Comparison of ENCODE assay signal across 11 cellular contexts in genomic region chr1:27655151-27655929, GRCh38. TPM values are rescaled to one million over a fixed set of nuclear protein-coding genes. Genes with fewer than 3 reads are reported as not detected.
DNase-seq lines count a peak whose midpoint lies in the region; ATAC-seq and TF ChIP-seq lines count a peak whose summit lies in the region.
"Had no signal": no experiment of that assay in that cellular context is flagged by ENCODE, and none has a peak within 500 bp of the region (broad histone marks: within the 10 kb centered on the region; RNA-seq: fewer than 3 reads in every experiment).

No MANE protein-coding gene starts in this region.

- intact Hi-C loops in HCT116 (cut with micrococcal nuclease) (no loop called here), ascending aorta (cut with DNase I) (no loop called here), left colon (cut with DNase I, micrococcal nuclease) (no loop called here)

- H3K9me3 ChIP-seq in BE2C: no peaks in the 10 kb centered on the region
- no peaks in the 10 kb centered on the region for H3K9me3 ChIP-seq in HCT116 (ENCODE audit: control insufficient read depth in 1 of 2, insufficient read depth in 1 of 2, low read depth in 1 of 2, low read length in 2 of 2)
- no peaks in the 10 kb centered on the region for H3K9me3 ChIP-seq in ascending aorta

- no peak for TF ChIP-seq POLR2A in HCT116 (IDR thresholded peaks at IDR 0.05; ENCODE audit: borderline replicate concordance, extremely low read depth, insufficient read depth, insufficient read length)

- H3K27ac Mint-ChIP-seq in mesothelial cell of epicardium: peak overlapping the region; percentile 72
- no peak overlapping the region for H3K27ac Mint-ChIP-seq in chondrocyte (ENCODE audit: unreplicated experiment)

- H3K4me1 ChIP-seq in BE2C (peaks cover 6% of the 10 kb centered on the region), HCT116 (ENCODE audit: control insufficient read depth in 1 of 2, insufficient read depth in 2 of 2, low read length in 2 of 2) (peaks cover 27 to 63% of the 10 kb centered on the region in 2 experiments), ascending aorta (peaks cover 0 to 19% of the 10 kb centered on the region in 2 donors)

- H3K4me3 ChIP-seq in BE2C (ENCODE audit: low read depth, low read length) (no peak overlapping the region), HCT116 (replicated peaks in 1 of 2; ENCODE audit: low read depth in 1 of 2, low read length in 2 of 2) (no peak overlapping the region), ascending aorta (no peak overlapping the region)

- H3K9me3 Mint-ChIP-seq in mesothelial cell of epicardium: no peaks in the 10 kb centered on the region
- H3K9me3 Mint-ChIP-seq in chondrocyte (ENCODE audit: low read depth): no peaks in the 10 kb centered on the region

- H3K4me3 Mint-ChIP-seq in mesothelial cell of epicardium (no peak overlapping the region), chondrocyte (ENCODE audit: unreplicated experiment) (no peak overlapping the region)

- no peaks in the 10 kb centered on the region for H4K20me1 ChIP-seq in HCT116 (ENCODE audit: insufficient read depth)

- H2AFZ ChIP-seq in HCT116 (ENCODE audit: low read depth, low read length, poor library complexity, severe bottlenecking): no peak overlapping the region

- H3K79me2 ChIP-seq in HCT116 (ENCODE audit: insufficient read depth, low read length): no peaks in the 10 kb centered on the region

- H3K36me3 Mint-ChIP-seq in mesothelial cell of epicardium (no peaks in the 10 kb centered on the region), chondrocyte (ENCODE audit: low read depth) (no peaks in the 10 kb centered on the region)

- peak; percentile 19 for DNase-seq in BE2C
- no peak for DNase-seq in HCT116 (ENCODE audit: low read depth, low spot score)
- no peak for DNase-seq in ascending aorta (ENCODE audit: low spot score in 2 of 2)
- no peak for DNase-seq in mesothelial cell of epicardium (ENCODE audit: low spot score in 2 of 2, unreplicated experiment in 2 of 2)
- no peak for DNase-seq in left colon
- no peak for DNase-seq in chondrocyte (ENCODE audit: low spot score)
- DNase-seq: activated CD4-positive, CD25-positive, alpha-beta regulatory T cell; amniotic stem cell; stimulated activated CD4-positive, alpha-beta T cell treated with anti-CD3 and anti-CD28 coated beads, Interleukin-2, amount 100 ng/mL, for 24 hours had no signal

- BruUV-seq in HCT116 (replicated peaks; lab: Mats Ljungman, UMichigan): no TSS peak

- RAD21 ChIA-PET in HCT116 (lab: Charles Lee; ENCODE audit: low non-redundant PET in 1 of 2, low total read pairs in 2 of 2, uncharacterized antibody in 2 of 2, unreplicated experiment in 2 of 2): no interaction called here

- H3K9me2 ChIP-seq in HCT116 (ENCODE audit: insufficient read depth): no peaks in the 10 kb centered on the region

- H3K4me1 Mint-ChIP-seq in mesothelial cell of epicardium (peaks cover 36% of the 10 kb centered on the region), chondrocyte (ENCODE audit: low read depth) (peaks cover 25% of the 10 kb centered on the region)

- H3K27me3 ChIP-seq in BE2C (no peaks in the 10 kb centered on the region), HCT116 (ENCODE audit: insufficient read depth, low read length) (no peaks in the 10 kb centered on the region), ascending aorta (no peaks in the 10 kb centered on the region)

- H3K27ac ChIP-seq in HCT116 (ENCODE audit: low read depth, low read length) (no peak overlapping the region), ascending aorta (peak overlapping the region; percentile 57 to 62)

- H3K27me3 Mint-ChIP-seq in mesothelial cell of epicardium (ENCODE audit: low read depth) (no peaks in the 10 kb centered on the region), chondrocyte (ENCODE audit: low read depth) (no peaks in the 10 kb centered on the region)

- CTCF ChIA-PET in HCT116 (lab: Charles Lee): no interaction called here

- POLR2A ChIA-PET in HCT116 (lab: Charles Lee): no interaction called here

- H3K4me2 ChIP-seq in HCT116 (ENCODE audit: low read length): peak overlapping the region; percentile 9; the same call in 1 of the 2 replicates

- TF ChIP-seq RAD21 in HCT116 (IDR thresholded peaks at IDR 0.05; ENCODE audit: low read depth): no peak

- no peak overlapping the region for H3K9ac ChIP-seq in HCT116 (ENCODE audit: low read length)

- H3K36me3 ChIP-seq in BE2C: no peaks in the 10 kb centered on the region
- H3K36me3 ChIP-seq in HCT116 (ENCODE audit: control insufficient read depth in 1 of 2, insufficient read depth in 2 of 2, low read length in 2 of 2): no peaks in the 10 kb centered on the region
- H3K36me3 ChIP-seq in ascending aorta: no peaks in the 10 kb centered on the region

- ATAC-seq in HCT116 (no peak), HG02798 (IDR thresholded peaks at IDR 0.05; ENCODE audit: poor library complexity, unreplicated experiment) (no peak), HG03565 (IDR thresholded peaks at IDR 0.05; ENCODE audit: unreplicated experiment) (no peak), left colon (no peak)

- TF ChIP-seq CTCF in BE2C (IDR thresholded peaks at IDR 0.05; ENCODE audit: low read depth, low read length) (no peak), HCT116 (IDR thresholded peaks at IDR 0.05 in 2 of 3, conservative IDR thresholded peaks at IDR 0.05 in 1 of 3; ENCODE audit: borderline replicate concordance in 1 of 3, insufficient read depth in 1 of 3, low read depth in 2 of 3, low read length in 2 of 3) (no peak), ascending aorta (IDR thresholded peaks at IDR 0.05) (no peak), mesothelial cell of epicardium (IDR thresholded peaks at IDR 0.05; ENCODE audit: unreplicated experiment) (no peak), chondrocyte (IDR thresholded peaks at IDR 0.05) (no peak)

TF ChIP-seq in HCT116, 20 proteins besides CTCF, POLR2A, EP300 and RAD21:
- TF ChIP-seq ATF3 (IDR thresholded peaks at IDR 0.05): no peak
- 0 out of 2 replicates have a peak, but pooled peaks have one; percentile 25 for TF ChIP-seq ZFX (IDR thresholded peaks at IDR 0.05)

RNA-seq across cellular contexts. Expression of gene IFI6, which starts 16.7 kb away (rescaled TPM):
- polyA plus RNA-seq in BE2C (2012; ENCODE audit: insufficient read depth, insufficient read length, low read depth): 19.9 TPM
- 14.8 TPM for total RNA-seq in HCT116 (2021; ENCODE audit: unreplicated experiment)
- 10.0 and 22.0 TPM in 2 replicates for polyA plus RNA-seq in HCT116 (2012)
- 238 TPM for total RNA-seq in ascending aorta
- total RNA-seq in mesothelial cell of epicardium: 419 to 500 TPM (median 425 TPM) in 3 replicates
- total RNA-seq in left colon: 10 to 100 TPM; 15.7 to 19.6 TPM
- 23.2 to 36.1 TPM (median 25.0 TPM) in 3 replicates for total RNA-seq in chondrocyte

RNA-seq across cellular contexts. Expression of gene FGR, which starts 20.4 kb away (rescaled TPM):
- polyA plus RNA-seq in BE2C (2012; ENCODE audit: insufficient read depth, insufficient read length, low read depth): not detected
- total RNA-seq in HCT116 (2021; ENCODE audit: unreplicated experiment): not detected
- 0.04 TPM in 1 of 2 replicates, not detected in the other for polyA plus RNA-seq in HCT116 (2012)
- total RNA-seq in ascending aorta: 10.4 TPM
- total RNA-seq in mesothelial cell of epicardium: 0.11 to 0.53 TPM (median 0.20 TPM) in 3 replicates
- total RNA-seq in left colon: 1 to 10 TPM; 1.6 to 2.2 TPM
- not detected in 3 replicates for total RNA-seq in chondrocyte

RNA-seq across cellular contexts. Expression of gene AHDC1, which starts 51.4 kb away (rescaled TPM):
- 49.9 TPM for polyA plus RNA-seq in BE2C (2012; ENCODE audit: insufficient read depth, insufficient read length, low read depth)
- 33.7 TPM for total RNA-seq in HCT116 (2021; ENCODE audit: unreplicated experiment)
- polyA plus RNA-seq in HCT116 (2012): 26.1 and 30.5 TPM in 2 replicates
- 205 TPM for total RNA-seq in ascending aorta
- 71.4 to 73.5 TPM (median 72.1 TPM) in 3 replicates for total RNA-seq in mesothelial cell of epicardium
- total RNA-seq in left colon: 10 to 100 TPM; 21.5 to 25.2 TPM
- 61.6 to 86.7 TPM (median 61.8 TPM) in 3 replicates for total RNA-seq in chondrocyte
